8 cellular contexts compared by ENCODE assay signal in genomic region chr9:105447386-105447813, GRCh38. TPM values are rescaled to one million over a fixed set of nuclear protein-coding genes. Genes with fewer than 3 reads are reported as not detected.
A peak's percentile ranks its signal among the peaks of the same experiment; 100 is the strongest.
DNase-seq lines count a peak whose midpoint lies in the region; ATAC-seq and TF ChIP-seq lines count a peak whose summit lies in the region.

No MANE protein-coding gene starts in this region.

- TF ChIP-seq CTCF in WTC11 (IDR thresholded peaks at IDR 0.05): no peak
- no peak for TF ChIP-seq CTCF in hepatocyte (IDR thresholded peaks at IDR 0.05; ENCODE audit: poor library complexity)

- H2AFZ ChIP-seq in hepatocyte: peak overlapping the region; percentile 94

- no peaks in the 10 kb centered on the region for H3K36me3 ChIP-seq in hepatocyte (replicated peaks; ENCODE audit: insufficient read depth, low read depth)

- DNase-seq in WTC11 (ENCODE audit: low spot score) (no peak), hepatocyte (ENCODE audit: low spot score) (no peak), NCI-H2107 treated with DMSO at 0.1 percent for 48 hours (lab: John Stamatoyannopoulos, UW; ENCODE audit: unreplicated experiment) (no peak), KG1 (lab: John Stamatoyannopoulos, UW) (no peak), NOMO-1 treated with DMSO at 0.1 percent for 48 hours (lab: John Stamatoyannopoulos, UW; ENCODE audit: unreplicated experiment) (no peak)
- no peak for DNase-seq in effector CD4-positive, alpha-beta T cell

- peak overlapping the region; percentile 33 for H3K27ac ChIP-seq in hepatocyte

- peaks cover 7% of the 10 kb centered on the region for H3K4me1 ChIP-seq in hepatocyte (ENCODE audit: insufficient read depth)

- no peaks in the 10 kb centered on the region for H3K27me3 ChIP-seq in hepatocyte

- POLR2A ChIA-PET in WTC11 (lab: Charles Lee): interaction anchor here (1.1 kb wide), 1 partner anchor 203 kb away, joined by 5 read pairs; the partner anchor contains the start of gene SLC44A1

- peaks cover 36% of the 10 kb centered on the region for H3K79me2 ChIP-seq in hepatocyte

- H3K9me3 Mint-ChIP-seq in WTC11: no peaks in the 10 kb centered on the region
- no peaks in the 10 kb centered on the region for H3K9me3 Mint-ChIP-seq in stimulated activated memory B cell treated with anti-CD40 and anti-IgM and Interleukin-4, amounts not matched to agents 10 μg/mL and 1 μg/mL and 100 μg/mL, for 72 hours

- CTCF ChIA-PET in WTC11 (lab: Charles Lee): interaction anchor here (0.7 to 2.5 kb wide), 3 partner anchors 23 to 32 kb away, joined by 4 to 7 read pairs (median 7); no protein-coding TSS in a partner anchor

- peak overlapping the region; percentile 51; the same call in 1 of the 2 replicates for H3K27ac Mint-ChIP-seq in WTC11
- H3K27ac Mint-ChIP-seq in stimulated activated memory B cell treated with anti-CD40 and anti-IgM and Interleukin-4, amounts not matched to agents 10 μg/mL and 1 μg/mL and 100 μg/mL, for 72 hours: peak overlapping the region; percentile 84

- peak overlapping the region; percentile 88 for H3K4me3 Mint-ChIP-seq in WTC11
- H3K4me3 Mint-ChIP-seq in stimulated activated memory B cell treated with anti-CD40 and anti-IgM and Interleukin-4, amounts not matched to agents 10 μg/mL and 1 μg/mL and 100 μg/mL, for 72 hours: peak overlapping the region; percentile 96

- no peaks in the 10 kb centered on the region for H4K20me1 ChIP-seq in hepatocyte (ENCODE audit: insufficient read depth, poor library complexity, severe bottlenecking)

- H3K4me1 Mint-ChIP-seq in WTC11: peaks cover 33% of the 10 kb centered on the region
- peaks cover 32% of the 10 kb centered on the region for H3K4me1 Mint-ChIP-seq in stimulated activated memory B cell treated with anti-CD40 and anti-IgM and Interleukin-4, amounts not matched to agents 10 μg/mL and 1 μg/mL and 100 μg/mL, for 72 hours

- H3K36me3 Mint-ChIP-seq in WTC11: no peaks in the 10 kb centered on the region
- H3K36me3 Mint-ChIP-seq in stimulated activated memory B cell treated with anti-CD40 and anti-IgM and Interleukin-4, amounts not matched to agents 10 μg/mL and 1 μg/mL and 100 μg/mL, for 72 hours: no peaks in the 10 kb centered on the region

- 24% methylated on average over 16 of the region's 16 CpGs for WGBS in hepatocyte (ENCODE audit: low lambda C conversion rate, missing lambda C conversion rate)

- ATAC-seq in HG03460 (IDR thresholded peaks at IDR 0.05; ENCODE audit: unreplicated experiment) (peak; percentile 25), WTC11 (peak; percentile 40; the same call in 1 of the 2 replicates)
- no peak for ATAC-seq in stimulated activated memory B cell treated with anti-CD40 and anti-IgM and Interleukin-4, amounts not matched to agents 10 μg/mL and 1 μg/mL and 100 μg/mL, for 72 hours

- peak overlapping the region; percentile 86 for H3K4me2 ChIP-seq in hepatocyte

- H3K4me3 ChIP-seq in hepatocyte: peak overlapping the region; percentile 84

- H3K9me2 ChIP-seq in hepatocyte (replicated peaks; ENCODE audit: insufficient read depth): no peaks in the 10 kb centered on the region

- H3K27me3 Mint-ChIP-seq in WTC11 (ENCODE audit: low read depth): no peaks in the 10 kb centered on the region; the same call in none of the 2 replicates
- H3K27me3 Mint-ChIP-seq in stimulated activated memory B cell treated with anti-CD40 and anti-IgM and Interleukin-4, amounts not matched to agents 10 μg/mL and 1 μg/mL and 100 μg/mL, for 72 hours: no peaks in the 10 kb centered on the region

- no peaks in the 10 kb centered on the region for H3K9me3 ChIP-seq in hepatocyte (ENCODE audit: low read depth)

TF ChIP-seq in WTC11, 78 proteins besides CTCF, POLR2A, EP300 and RAD21:
- TF ChIP-seq CDX4 (CRISPR knock-in tag; IDR thresholded peaks at IDR 0.05; ENCODE audit: borderline replicate concordance) (no peak), EMX1 (CRISPR knock-in tag; IDR thresholded peaks at IDR 0.05) (no peak), USF1 (CRISPR knock-in tag; IDR thresholded peaks at IDR 0.05) (no peak), JUN (CRISPR knock-in tag; IDR thresholded peaks at IDR 0.05) (no peak), MLX (CRISPR knock-in tag; IDR thresholded peaks at IDR 0.05) (no peak), MYBL2 (CRISPR knock-in tag; IDR thresholded peaks at IDR 0.05) (no peak), NFATC4 (CRISPR knock-in tag; IDR thresholded peaks at IDR 0.05) (no peak), STAT6 (CRISPR knock-in tag; conservative IDR thresholded peaks at IDR 0.05; ENCODE audit: low read depth) (no peak), GABPB1 (CRISPR knock-in tag; IDR thresholded peaks at IDR 0.05) (no peak), MAX (CRISPR knock-in tag; IDR thresholded peaks at IDR 0.05) (no peak), HMGXB4 (CRISPR knock-in tag; IDR thresholded peaks at IDR 0.05) (no peak), ZNF423 (CRISPR knock-in tag; IDR thresholded peaks at IDR 0.05) (no peak)

RNA-seq across cellular contexts. Expression of gene FSD1L, which starts 0.4 kb away (rescaled TPM):
- 4.5 to 5.3 TPM (median 4.6 TPM) in 3 replicates for total RNA-seq in WTC11 (2021)
- total RNA-seq in hepatocyte: 7.3 and 9.3 TPM in 2 replicates
- 1.1 and 2.5 TPM in 2 replicates for polyA plus RNA-seq in hepatocyte
